Comparison of ENCODE assay signal across 26 cellular contexts in the genomic region with DNA sequence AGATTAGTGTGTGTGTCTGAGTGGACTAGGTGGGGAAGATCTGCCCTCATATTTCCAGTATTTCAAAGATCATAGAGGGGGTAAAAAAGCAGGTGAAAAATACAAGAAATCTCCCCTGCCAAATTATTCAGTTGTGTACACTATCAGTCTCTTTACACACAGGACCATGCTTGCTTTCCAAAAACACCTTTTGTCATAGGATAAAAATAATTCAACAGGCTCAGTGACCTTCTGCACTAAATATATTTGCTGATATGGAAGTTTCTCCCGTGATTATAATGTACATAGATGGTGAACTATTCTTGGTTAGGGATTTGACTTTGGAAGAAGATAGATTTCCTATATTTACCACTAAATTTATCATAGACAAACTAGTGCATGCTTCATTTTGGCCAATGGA.
"Had no signal": no experiment of that assay in that cellular context is flagged by ENCODE, and none has a peak within 500 bp of the region (broad histone marks: within the 10 kb centered on the region; RNA-seq: fewer than 3 reads in every experiment).

No MANE protein-coding gene starts in this region.

- DNase-seq: hypothalamus; immature natural killer cell; kidney; mesendoderm; naive B cell; natural killer cell; nephron progenitor cell; ovary; retina; right lobe of liver; stimulated activated CD4-positive, alpha-beta T cell treated with anti-CD3 and anti-CD28 coated beads, Interleukin-1b, Interleukin-23, amount 100 ng/mL, for 48 hours; stimulated activated CD4-positive, alpha-beta T cell treated with anti-CD3 and anti-CD28 coated beads, Interleukin-2, amount 100 ng/mL, for 48 hours; stimulated activated CD4-positive, alpha-beta T cell treated with anti-CD3 and anti-CD28 coated beads, Interleukin-4, amount 100 ng/mL, for 4 hours; stimulated activated CD8-positive, alpha-beta memory T cell treated with anti-CD3 and anti-CD28 coated beads, Interleukin-4, amount 100 ng/mL, for 48 hours; stimulated activated naive CD4-positive, alpha-beta T cell treated with Interleukin-2 at 50 U/mL for 16 hours; stimulated activated naive CD8-positive, alpha-beta T cell treated with anti-CD3 and anti-CD28 coated beads, Interleukin-15, amount 100 ng/mL, for 72 hours; substantia nigra; thyroid gland; transverse colon; upper lobe of left lung had no signal

- H3K4me1 ChIP-seq: right lobe of liver, thyroid gland, upper lobe of left lung, vagina had no signal

- H3K36me3 ChIP-seq: ovary, right lobe of liver, thyroid gland, transverse colon, upper lobe of left lung, vagina had no signal

- ATAC-seq: natural killer cell; right lobe of liver; stimulated activated memory B cell treated with anti-CD40 and anti-IgM and Interleukin-4, amounts not matched to agents 10 μg/mL and 1 μg/mL and 100 μg/mL, for 72 hours; stimulated activated naive CD8-positive, alpha-beta T cell treated with anti-CD3 and anti-CD28 coated beads, Interleukin-15, amount 100 ng/mL, for 72 hours had no signal

- H3K27me3 Mint-ChIP-seq: progenitor cell of endocrine pancreas had no signal

- H3K36me3 Mint-ChIP-seq: immature natural killer cell; naive B cell; natural killer cell; stimulated activated memory B cell treated with anti-CD40 and anti-IgM and Interleukin-4, amounts not matched to agents 10 μg/mL and 1 μg/mL and 100 μg/mL, for 72 hours had no signal

- H3K27ac ChIP-seq: ovary, right lobe of liver, thyroid gland, transverse colon, upper lobe of left lung, vagina had no signal

- H3K9me3 Mint-ChIP-seq: mesothelial cell of epicardium; natural killer cell; nephron progenitor cell; stimulated activated naive CD8-positive, alpha-beta T cell treated with anti-CD3 and anti-CD28 coated beads, Interleukin-15, amount 100 ng/mL, for 72 hours had no signal

- H3K4me1 Mint-ChIP-seq: immature natural killer cell; naive B cell; natural killer cell; nephron progenitor cell; stimulated activated memory B cell treated with anti-CD40 and anti-IgM and Interleukin-4, amounts not matched to agents 10 μg/mL and 1 μg/mL and 100 μg/mL, for 72 hours; stimulated activated naive CD8-positive, alpha-beta T cell treated with anti-CD3 and anti-CD28 coated beads, Interleukin-15, amount 100 ng/mL, for 72 hours had no signal

- H3K4me3 Mint-ChIP-seq: immature natural killer cell; mesothelial cell of epicardium; naive B cell; natural killer cell; nephron progenitor cell; stimulated activated memory B cell treated with anti-CD40 and anti-IgM and Interleukin-4, amounts not matched to agents 10 μg/mL and 1 μg/mL and 100 μg/mL, for 72 hours; stimulated activated naive CD8-positive, alpha-beta T cell treated with anti-CD3 and anti-CD28 coated beads, Interleukin-15, amount 100 ng/mL, for 72 hours had no signal

- H3K27me3 ChIP-seq: ovary, right lobe of liver, thyroid gland, transverse colon, upper lobe of left lung, vagina had no signal

- H3K4me3 ChIP-seq: lung, ovary, right lobe of liver, smooth muscle cell, thyroid gland, transverse colon, upper lobe of left lung, vagina had no signal

- H3K9me3 ChIP-seq: ovary, right lobe of liver, thyroid gland, transverse colon, upper lobe of left lung, vagina had no signal

- H3K27ac Mint-ChIP-seq: immature natural killer cell; mesothelial cell of epicardium; natural killer cell; nephron progenitor cell; progenitor cell of endocrine pancreas; stimulated activated memory B cell treated with anti-CD40 and anti-IgM and Interleukin-4, amounts not matched to agents 10 μg/mL and 1 μg/mL and 100 μg/mL, for 72 hours; stimulated activated naive CD8-positive, alpha-beta T cell treated with anti-CD3 and anti-CD28 coated beads, Interleukin-15, amount 100 ng/mL, for 72 hours had no signal
